Comparison of ENCODE assay signal across 22 cellular contexts in genomic region chr9:16387382-16387781, GRCh38.
A peak's percentile ranks its signal among the peaks of the same experiment; 100 is the strongest.
DNase-seq lines count a peak whose midpoint lies in the region; ATAC-seq and TF ChIP-seq lines count a peak whose summit lies in the region.
"Had no signal": no experiment of that assay in that cellular context is flagged by ENCODE, and none has a peak within 500 bp of the region (broad histone marks: within the 10 kb centered on the region; RNA-seq: fewer than 3 reads in every experiment).

No MANE protein-coding gene starts in this region.

- peak overlapping the region in 1 of 7 donors; percentile 10 for H3K27ac Mint-ChIP-seq in CD14-positive monocyte
- H3K27ac Mint-ChIP-seq: GM23338 had no signal

- peaks cover 0 to 11% (median 5%) of the 10 kb centered on the region in 7 donors for H3K9me3 Mint-ChIP-seq in CD14-positive monocyte

- WGBS in IMR-90 (ENCODE audit: extremely low coverage in 2 of 2, insufficient read length in 1 of 2), 2 experiments, result 40% methylated on average over 1 of the region's 2 CpGs; no CpG with 5 or more reads in 1 of the 2 experiments

- no peak overlapping the region for H3K56ac ChIP-seq in IMR-90 (ENCODE audit: extremely low read depth, insufficient read depth, low read length)

- H3K36me3 ChIP-seq in IMR-90 (ENCODE audit: control insufficient read depth, insufficient read depth, low read length), result no peaks in the 10 kb centered on the region
- H3K36me3 ChIP-seq: BE2C, HAP-1, Peyer's patch, SJSA1 had no signal

- no peaks in the 10 kb centered on the region for H3K9me3 ChIP-seq in IMR-90 (ENCODE audit: control insufficient read depth, insufficient read depth, low read length)
- H3K9me3 ChIP-seq: BE2C, HAP-1, Peyer's patch, SJSA1 had no signal

- H2BK5ac ChIP-seq in IMR-90 (ENCODE audit: low read depth, low read length, poor library complexity, severe bottlenecking), result no peak overlapping the region

- POLR2A ChIA-PET in IMR-90 (lab: Charles Lee; ENCODE audit: unreplicated experiment), result no interaction called here

- no TSS peak for BruUV-seq in IMR-90 (replicated peaks; lab: Mats Ljungman, UMichigan)

- H2BK120ac ChIP-seq in IMR-90 (ENCODE audit: low read depth, low read length), result no peak overlapping the region

- H3K36me3 Mint-ChIP-seq in CD14-positive monocyte, result no peaks in the 10 kb centered on the region
- H3K36me3 Mint-ChIP-seq: CD4-positive, CD25-positive, alpha-beta regulatory T cell had no signal

- H3K23ac ChIP-seq in IMR-90 (ENCODE audit: low read depth, low read length), result no peak overlapping the region

- H3K9ac ChIP-seq in IMR-90 (ENCODE audit: low read depth, low read length), result no peak overlapping the region
- H3K9ac ChIP-seq: KMS-11 had no signal

- no peak for TF ChIP-seq RAD21 in IMR-90 (IDR thresholded peaks at IDR 0.05; ENCODE audit: low read length)

- no peaks in the 10 kb centered on the region for H3K79me1 ChIP-seq in IMR-90 (ENCODE audit: low read depth in 1 of 2, low read length in 2 of 2)

- H2AK9ac ChIP-seq in IMR-90 (replicated peaks; ENCODE audit: low read depth, low read length, poor library complexity), result no peak overlapping the region

- no peak overlapping the region for H4K8ac ChIP-seq in IMR-90 (ENCODE audit: low read depth in 2 of 2, low read length in 2 of 2)

- H3K18ac ChIP-seq in IMR-90 (ENCODE audit: low read depth, low read length), result no peak overlapping the region

- no peak overlapping the region for H3K27ac ChIP-seq in IMR-90 (ENCODE audit: insufficient read depth, low read length)
- H3K27ac ChIP-seq: KMS-11, Peyer's patch, SJSA1 had no signal

- no peak overlapping the region for H4K91ac ChIP-seq in IMR-90 (ENCODE audit: insufficient read depth, low read depth, low read length)

- H3K4me1 Mint-ChIP-seq in CD14-positive monocyte, result peaks cover 5% of the 10 kb centered on the region
- H3K4me1 Mint-ChIP-seq: CD4-positive, CD25-positive, alpha-beta regulatory T cell; GM23338 had no signal

- no peak for TF ChIP-seq POLR2A in IMR-90 (IDR thresholded peaks at IDR 0.05; ENCODE audit: low read depth, low read length)

- H4K20me1 ChIP-seq in IMR-90 (ENCODE audit: insufficient read depth, low read length), result no peaks in the 10 kb centered on the region

- peaks cover 0 to 2% (median 0%) of the 10 kb centered on the region in 3 donors for H3K27me3 Mint-ChIP-seq in CD14-positive monocyte (ENCODE audit: low read depth in 3 of 3)
- H3K27me3 Mint-ChIP-seq: CD4-positive, CD25-positive, alpha-beta regulatory T cell had no signal

- H2BK20ac ChIP-seq in IMR-90 (ENCODE audit: low read depth, low read length), result no peak overlapping the region

- TF ChIP-seq CTCF in IMR-90 (conservative IDR thresholded peaks at IDR 0.05; ENCODE audit: low read depth, low read length) (no peak), cardiac fibroblast (IDR thresholded peaks at IDR 0.05; ENCODE audit: low read depth, low read length) (no peak), CD14-positive monocyte (IDR thresholded peaks at IDR 0.05) (no peak)

- H3K4me1 ChIP-seq in IMR-90 (ENCODE audit: control insufficient read depth, insufficient read depth, low read length), result peaks cover 5% of the 10 kb centered on the region
- H3K4me1 ChIP-seq: BE2C, HAP-1, Peyer's patch had no signal

- H3K4me3 Mint-ChIP-seq in CD14-positive monocyte, result no peak overlapping the region
- H3K4me3 Mint-ChIP-seq: CD4-positive, CD25-positive, alpha-beta regulatory T cell; GM23338 had no signal

- H3K4me2 ChIP-seq in IMR-90 (ENCODE audit: low read depth, low read length), result no peak overlapping the region
- H3K4me2 ChIP-seq: GM23338, KMS-11 had no signal

- no peak overlapping the region for H3K4ac ChIP-seq in IMR-90 (ENCODE audit: low read depth, low read length)

- in situ Hi-C loops in IMR-90 (cut with MboI; ENCODE audit: low sequenced_read_pairs), result no loop called here

- no peak for ATAC-seq in IMR-90 (ENCODE audit: low read depth)
- ATAC-seq: GM12878, GM23338, Right ventricle myocardium inferior had no signal

- no peaks in the 10 kb centered on the region for H3K9me1 ChIP-seq in IMR-90 (ENCODE audit: insufficient read depth, low read length)

- CTCF ChIA-PET in IMR-90 (lab: Yijun Ruan, JAX), result interaction anchor here (0.6 kb wide), 3 partner anchors 11 to 285 kb away, joined by 3 to 7 read pairs (median 6); no protein-coding TSS in a partner anchor

- H3K27me3 ChIP-seq in IMR-90 (ENCODE audit: control insufficient read depth, insufficient read depth, low read length), result no peaks in the 10 kb centered on the region
- H3K27me3 ChIP-seq: BE2C, Peyer's patch, SJSA1 had no signal

- intact Hi-C loops in IMR-90 (cut with micrococcal nuclease), result no loop called here
- intact Hi-C loops in CD14-positive monocyte (cut with micrococcal nuclease), result no loop called here

- no peak overlapping the region for H3K14ac ChIP-seq in IMR-90 (replicated peaks; ENCODE audit: low read depth, low read length)

- dilution Hi-C loops in IMR-90 (cut with HindIII; ENCODE audit: low sequenced_read_pairs, unreplicated experiment), result no loop called here

- H2AFZ ChIP-seq in IMR-90 (replicated peaks; ENCODE audit: low read length, poor library complexity), result no peak overlapping the region
- H2AFZ ChIP-seq: GM23338 had no signal

- DNase-seq in EH (ENCODE audit: low read depth), result peak; percentile 25
- DNase-seq in IMR-90, result peak; percentile 28
- DNase-seq in cardiac fibroblast (ENCODE audit: low read depth in 2 of 2), result peak; percentile 17 to 63
- DNase-seq in islet precursor cell, result peak; percentile 9
- no peak for DNase-seq in GM19238 (ENCODE audit: insufficient read length, low spot score)
- DNase-seq in globus pallidus (ENCODE audit: low spot score), result no peak
- no peak for DNase-seq in CD14-positive monocyte (ENCODE audit: low spot score)
- DNase-seq: BE2C; CD4-positive, CD25-positive, alpha-beta regulatory T cell; DMS79; NCI-H1694; NCI-H2081; NCI-H2171; NCI-H345; NCI-H524 treated with DMSO at 0.1 percent for 48 hours; Peyer's patch had no signal

- no peak overlapping the region for H2AK5ac ChIP-seq in IMR-90 (ENCODE audit: low read depth, low read length)

- H4K5ac ChIP-seq in IMR-90 (ENCODE audit: low read depth, low read length), result no peak overlapping the region

- H3K4me3 ChIP-seq in IMR-90 (ENCODE audit: insufficient read depth, low read depth, low read length), result no peak overlapping the region
- no peak overlapping the region for H3K4me3 ChIP-seq in cardiac fibroblast (replicated peaks in 1 of 2; ENCODE audit: low read depth in 2 of 2, low read length in 2 of 2)
- H3K4me3 ChIP-seq: GM12878, GM23338, HAP-1, Peyer's patch, SJSA1 had no signal

- no peak overlapping the region for H2BK15ac ChIP-seq in IMR-90 (ENCODE audit: low read depth, low read length)

TF ChIP-seq in IMR-90, 13 proteins besides CTCF, POLR2A, EP300 and RAD21:
- no peak for TF ChIP-seq MXI1 (IDR thresholded peaks at IDR 0.05; ENCODE audit: borderline replicate concordance, low read depth, low read length)
- TF ChIP-seq CEBPB (IDR thresholded peaks at IDR 0.05; ENCODE audit: low read depth, low read length), result no peak
- no peak for TF ChIP-seq FOS (IDR thresholded peaks at IDR 0.05; ENCODE audit: low read depth, low read length)
- no peak for TF ChIP-seq RFX5 (IDR thresholded peaks at IDR 0.05; ENCODE audit: low read depth, low read length)
- no peak for TF ChIP-seq BHLHE40 (IDR thresholded peaks at IDR 0.05; ENCODE audit: low read depth, low read length)
- TF ChIP-seq MAFK (IDR thresholded peaks at IDR 0.05; ENCODE audit: low read depth, low read length), result no peak
- no peak for TF ChIP-seq NFE2L2 (IDR thresholded peaks at IDR 0.05; ENCODE audit: low read depth, low read length)
- no peak for TF ChIP-seq ELK1 (IDR thresholded peaks at IDR 0.05; ENCODE audit: borderline replicate concordance, low read depth, low read length)
- no peak for TF ChIP-seq USF2 (IDR thresholded peaks at IDR 0.05; ENCODE audit: low read depth, low read length)

Comparison
In these comparisons a context has a peak if more than half of its experiments do, and no peak if none do; other contexts are left out.
1. DNase-seq: peak in EH (single experiment), IMR-90 (single experiment), cardiac fibroblast (2 of 2) and islet precursor cell (single experiment); none in GM19238 (single experiment), globus pallidus (single experiment) and CD14-positive monocyte (single experiment).